ENCODE assay signal across 17 cellular contexts in the genomic region with DNA sequence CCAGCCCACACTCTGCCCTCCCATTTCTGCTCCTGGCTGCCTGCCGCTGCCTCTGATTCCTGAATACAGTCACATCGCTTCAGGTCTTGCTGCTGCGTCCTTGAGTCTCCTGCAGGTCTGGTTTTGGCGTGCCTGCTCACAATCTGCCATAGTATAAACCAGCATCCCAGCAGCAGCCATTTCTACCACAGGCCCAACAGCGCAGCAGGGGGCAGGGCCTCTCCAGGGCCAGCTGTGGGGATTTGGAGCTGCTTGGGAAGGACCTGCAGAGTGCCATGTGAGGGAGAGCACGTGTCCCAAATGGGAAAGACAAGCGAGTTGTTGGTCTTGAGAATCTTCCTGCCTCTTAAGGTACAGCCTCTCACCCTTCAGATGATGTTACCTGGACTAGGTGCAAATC.
"Had no signal": no experiment of that assay in that cellular context is flagged by ENCODE, and none has a peak within 500 bp of the region (broad histone marks: within the 10 kb centered on the region; RNA-seq: fewer than 3 reads in every experiment).

No MANE protein-coding gene starts in this region.

- H3K27ac ChIP-seq: HL-60 had no signal

- H3K4me2 ChIP-seq: SK-N-SH had no signal

- DNase-seq: KBM-7, MM.1S, NCI-H1092 treated with DMSO at 0.1 percent for 48 hours, NCI-H1436, NCI-H187, NCI-H2029, NCI-H2081 treated with DMSO at 0.1 percent for 48 hours, NCI-H2171 treated with DMSO at 0.1 percent for 48 hours, NCI-H345, NCI-H446 treated with DMSO at 0.1 percent for 48 hours, NCI-H510A treated with DMSO at 0.1 percent for 48 hours, NCI-H526, RPMI8226, SHP77, SK-N-SH, SW 1271 had no signal

- H3K9me3 ChIP-seq: SK-N-SH had no signal

- H3K9ac ChIP-seq: SK-N-SH had no signal
